Comparison of ENCODE assay signal across 1 cellular context in the genomic region with DNA sequence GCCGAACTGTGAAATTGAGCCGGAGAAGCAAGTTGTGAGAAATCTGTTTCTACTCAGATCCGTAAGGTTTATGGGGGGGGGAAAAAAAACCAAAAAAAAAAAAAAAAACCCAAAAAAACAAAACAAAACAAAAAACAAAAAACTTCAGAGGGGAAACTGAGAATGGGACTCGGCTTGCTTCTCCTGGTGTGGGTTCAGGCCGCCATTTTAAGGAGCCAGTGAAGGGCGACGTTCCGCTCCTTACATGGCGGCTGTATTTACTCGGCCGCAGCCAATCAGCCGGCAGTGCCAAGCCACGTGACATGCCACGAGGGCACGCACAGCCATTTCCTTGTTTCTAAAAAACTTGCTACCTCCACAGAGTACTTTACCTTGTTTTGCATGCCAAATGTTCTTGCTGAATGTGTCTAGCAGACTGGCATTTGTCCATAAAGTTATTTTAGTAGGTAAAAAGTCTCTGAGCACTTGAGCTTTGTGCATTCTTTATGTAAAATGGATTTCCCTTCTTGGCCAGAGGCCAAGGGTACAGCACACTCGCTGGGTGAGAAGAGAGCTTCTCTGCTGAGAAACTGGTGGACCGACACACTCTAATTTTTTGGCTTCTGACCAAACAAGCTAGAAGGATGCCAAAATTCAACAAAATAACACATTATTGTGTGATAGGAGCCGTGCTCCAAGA.
TF ChIP-seq lines count a peak whose summit lies in the region.

No MANE protein-coding gene starts in this region.

TF ChIP-seq in HepG2, 621 proteins besides CTCF, POLR2A, EP300 and RAD21 (continued from another document and continues in another):
- TF ChIP-seq, protein P1, sequence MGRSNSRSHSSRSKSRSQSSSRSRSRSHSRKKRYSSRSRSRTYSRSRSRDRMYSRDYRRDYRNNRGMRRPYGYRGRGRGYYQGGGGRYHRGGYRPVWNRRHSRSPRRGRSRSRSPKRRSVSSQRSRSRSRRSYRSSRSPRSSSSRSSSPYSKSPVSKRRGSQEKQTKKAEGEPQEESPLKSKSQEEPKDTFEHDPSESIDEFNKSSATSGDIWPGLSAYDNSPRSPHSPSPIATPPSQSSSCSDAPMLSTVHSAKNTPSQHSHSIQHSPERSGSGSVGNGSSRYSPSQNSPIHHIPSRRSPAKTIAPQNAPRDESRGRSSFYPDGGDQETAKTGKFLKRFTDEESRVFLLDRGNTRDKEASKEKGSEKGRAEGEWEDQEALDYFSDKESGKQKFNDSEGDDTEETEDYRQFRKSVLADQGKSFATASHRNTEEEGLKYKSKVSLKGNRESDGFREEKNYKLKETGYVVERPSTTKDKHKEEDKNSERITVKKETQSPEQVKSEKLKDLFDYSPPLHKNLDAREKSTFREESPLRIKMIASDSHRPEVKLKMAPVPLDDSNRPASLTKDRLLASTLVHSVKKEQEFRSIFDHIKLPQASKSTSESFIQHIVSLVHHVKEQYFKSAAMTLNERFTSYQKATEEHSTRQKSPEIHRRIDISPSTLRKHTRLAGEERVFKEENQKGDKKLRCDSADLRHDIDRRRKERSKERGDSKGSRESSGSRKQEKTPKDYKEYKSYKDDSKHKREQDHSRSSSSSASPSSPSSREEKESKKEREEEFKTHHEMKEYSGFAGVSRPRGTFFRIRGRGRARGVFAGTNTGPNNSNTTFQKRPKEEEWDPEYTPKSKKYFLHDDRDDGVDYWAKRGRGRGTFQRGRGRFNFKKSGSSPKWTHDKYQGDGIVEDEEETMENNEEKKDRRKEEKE (IDR thresholded peaks at IDR 0.05), result no peak
- TF ChIP-seq MBNL3 (CRISPR knock-in tag; conservative IDR thresholded peaks at IDR 0.05) (no peak), ZNF430 (CRISPR knock-in tag; IDR thresholded peaks at IDR 0.05) (no peak), HMG20B (CRISPR knock-in tag; conservative IDR thresholded peaks at IDR 0.05) (no peak), ZNF607 (CRISPR knock-in tag; IDR thresholded peaks at IDR 0.05; ENCODE audit: borderline replicate concordance) (0 out of 2 replicates have a peak, but pooled peaks have one; percentile 23), ZNF33B (CRISPR knock-in tag; IDR thresholded peaks at IDR 0.05) (no peak), ZNF609 (CRISPR knock-in tag; IDR thresholded peaks at IDR 0.05; ENCODE audit: borderline replicate concordance) (no peak), ZFP91 (CRISPR knock-in tag; IDR thresholded peaks at IDR 0.05; ENCODE audit: borderline replicate concordance) (0 out of 2 replicates have a peak, but pooled peaks have one; percentile 30), ATF1 (CRISPR knock-in tag; IDR thresholded peaks at IDR 0.05) (peak; percentile 48; the same call in 1 of the 2 replicates), ZKSCAN5 (CRISPR knock-in tag; IDR thresholded peaks at IDR 0.05) (no peak), ZMYM4 (CRISPR knock-in tag; IDR thresholded peaks at IDR 0.05) (peak; percentile 86), NPAS2 (CRISPR knock-in tag; IDR thresholded peaks at IDR 0.05; ENCODE audit: borderline replicate concordance) (no peak), MYNN (CRISPR knock-in tag; IDR thresholded peaks at IDR 0.05; ENCODE audit: low read depth) (no peak; the same call in 1 of the 2 replicates), NR2C2 (CRISPR knock-in tag; IDR thresholded peaks at IDR 0.05; ENCODE audit: borderline replicate concordance) (no peak), ZNF382 (CRISPR knock-in tag; IDR thresholded peaks at IDR 0.05; ENCODE audit: borderline replicate concordance) (no peak), ZNF224 (CRISPR knock-in tag; IDR thresholded peaks at IDR 0.05) (no peak), FOXA3 (CRISPR knock-in tag; IDR thresholded peaks at IDR 0.05) (peak; percentile 62), NFYB (CRISPR knock-in tag; IDR thresholded peaks at IDR 0.05) (peak; percentile 97), MXI1 (IDR thresholded peaks at IDR 0.05; ENCODE audit: borderline replicate concordance, low read depth, low read length) (0 out of 3 replicates have a peak, but pooled peaks have one; percentile 36), POGZ (CRISPR knock-in tag; IDR thresholded peaks at IDR 0.05) (peak; percentile 98), ZNF136 (CRISPR knock-in tag; IDR thresholded peaks at IDR 0.05; ENCODE audit: low read depth) (no peak; the same call in 1 of the 2 replicates), HMG20A (CRISPR knock-in tag; IDR thresholded peaks at IDR 0.05; ENCODE audit: borderline replicate concordance) (no peak), U2AF1 (optimal IDR thresholded peaks at IDR 0.05; ENCODE audit: low read depth, low read length) (no peak)
- TF ChIP-seq, protein P2, sequence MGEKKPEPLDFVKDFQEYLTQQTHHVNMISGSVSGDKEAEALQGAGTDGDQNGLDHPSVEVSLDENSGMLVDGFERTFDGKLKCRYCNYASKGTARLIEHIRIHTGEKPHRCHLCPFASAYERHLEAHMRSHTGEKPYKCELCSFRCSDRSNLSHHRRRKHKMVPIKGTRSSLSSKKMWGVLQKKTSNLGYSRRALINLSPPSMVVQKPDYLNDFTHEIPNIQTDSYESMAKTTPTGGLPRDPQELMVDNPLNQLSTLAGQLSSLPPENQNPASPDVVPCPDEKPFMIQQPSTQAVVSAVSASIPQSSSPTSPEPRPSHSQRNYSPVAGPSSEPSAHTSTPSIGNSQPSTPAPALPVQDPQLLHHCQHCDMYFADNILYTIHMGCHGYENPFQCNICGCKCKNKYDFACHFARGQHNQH (CRISPR knock-in tag; IDR thresholded peaks at IDR 0.05), result no peak
- TF ChIP-seq, protein P3, sequence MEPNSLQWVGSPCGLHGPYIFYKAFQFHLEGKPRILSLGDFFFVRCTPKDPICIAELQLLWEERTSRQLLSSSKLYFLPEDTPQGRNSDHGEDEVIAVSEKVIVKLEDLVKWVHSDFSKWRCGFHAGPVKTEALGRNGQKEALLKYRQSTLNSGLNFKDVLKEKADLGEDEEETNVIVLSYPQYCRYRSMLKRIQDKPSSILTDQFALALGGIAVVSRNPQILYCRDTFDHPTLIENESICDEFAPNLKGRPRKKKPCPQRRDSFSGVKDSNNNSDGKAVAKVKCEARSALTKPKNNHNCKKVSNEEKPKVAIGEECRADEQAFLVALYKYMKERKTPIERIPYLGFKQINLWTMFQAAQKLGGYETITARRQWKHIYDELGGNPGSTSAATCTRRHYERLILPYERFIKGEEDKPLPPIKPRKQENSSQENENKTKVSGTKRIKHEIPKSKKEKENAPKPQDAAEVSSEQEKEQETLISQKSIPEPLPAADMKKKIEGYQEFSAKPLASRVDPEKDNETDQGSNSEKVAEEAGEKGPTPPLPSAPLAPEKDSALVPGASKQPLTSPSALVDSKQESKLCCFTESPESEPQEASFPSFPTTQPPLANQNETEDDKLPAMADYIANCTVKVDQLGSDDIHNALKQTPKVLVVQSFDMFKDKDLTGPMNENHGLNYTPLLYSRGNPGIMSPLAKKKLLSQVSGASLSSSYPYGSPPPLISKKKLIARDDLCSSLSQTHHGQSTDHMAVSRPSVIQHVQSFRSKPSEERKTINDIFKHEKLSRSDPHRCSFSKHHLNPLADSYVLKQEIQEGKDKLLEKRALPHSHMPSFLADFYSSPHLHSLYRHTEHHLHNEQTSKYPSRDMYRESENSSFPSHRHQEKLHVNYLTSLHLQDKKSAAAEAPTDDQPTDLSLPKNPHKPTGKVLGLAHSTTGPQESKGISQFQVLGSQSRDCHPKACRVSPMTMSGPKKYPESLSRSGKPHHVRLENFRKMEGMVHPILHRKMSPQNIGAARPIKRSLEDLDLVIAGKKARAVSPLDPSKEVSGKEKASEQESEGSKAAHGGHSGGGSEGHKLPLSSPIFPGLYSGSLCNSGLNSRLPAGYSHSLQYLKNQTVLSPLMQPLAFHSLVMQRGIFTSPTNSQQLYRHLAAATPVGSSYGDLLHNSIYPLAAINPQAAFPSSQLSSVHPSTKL (CRISPR knock-in tag; IDR thresholded peaks at IDR 0.05), result no peak
- TF ChIP-seq, protein P4, sequence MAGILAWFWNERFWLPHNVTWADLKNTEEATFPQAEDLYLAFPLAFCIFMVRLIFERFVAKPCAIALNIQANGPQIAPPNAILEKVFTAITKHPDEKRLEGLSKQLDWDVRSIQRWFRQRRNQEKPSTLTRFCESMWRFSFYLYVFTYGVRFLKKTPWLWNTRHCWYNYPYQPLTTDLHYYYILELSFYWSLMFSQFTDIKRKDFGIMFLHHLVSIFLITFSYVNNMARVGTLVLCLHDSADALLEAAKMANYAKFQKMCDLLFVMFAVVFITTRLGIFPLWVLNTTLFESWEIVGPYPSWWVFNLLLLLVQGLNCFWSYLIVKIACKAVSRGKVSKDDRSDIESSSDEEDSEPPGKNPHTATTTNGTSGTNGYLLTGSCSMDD (CRISPR knock-in tag; IDR thresholded peaks at IDR 0.05), result no peak
- TF ChIP-seq, protein P5, sequence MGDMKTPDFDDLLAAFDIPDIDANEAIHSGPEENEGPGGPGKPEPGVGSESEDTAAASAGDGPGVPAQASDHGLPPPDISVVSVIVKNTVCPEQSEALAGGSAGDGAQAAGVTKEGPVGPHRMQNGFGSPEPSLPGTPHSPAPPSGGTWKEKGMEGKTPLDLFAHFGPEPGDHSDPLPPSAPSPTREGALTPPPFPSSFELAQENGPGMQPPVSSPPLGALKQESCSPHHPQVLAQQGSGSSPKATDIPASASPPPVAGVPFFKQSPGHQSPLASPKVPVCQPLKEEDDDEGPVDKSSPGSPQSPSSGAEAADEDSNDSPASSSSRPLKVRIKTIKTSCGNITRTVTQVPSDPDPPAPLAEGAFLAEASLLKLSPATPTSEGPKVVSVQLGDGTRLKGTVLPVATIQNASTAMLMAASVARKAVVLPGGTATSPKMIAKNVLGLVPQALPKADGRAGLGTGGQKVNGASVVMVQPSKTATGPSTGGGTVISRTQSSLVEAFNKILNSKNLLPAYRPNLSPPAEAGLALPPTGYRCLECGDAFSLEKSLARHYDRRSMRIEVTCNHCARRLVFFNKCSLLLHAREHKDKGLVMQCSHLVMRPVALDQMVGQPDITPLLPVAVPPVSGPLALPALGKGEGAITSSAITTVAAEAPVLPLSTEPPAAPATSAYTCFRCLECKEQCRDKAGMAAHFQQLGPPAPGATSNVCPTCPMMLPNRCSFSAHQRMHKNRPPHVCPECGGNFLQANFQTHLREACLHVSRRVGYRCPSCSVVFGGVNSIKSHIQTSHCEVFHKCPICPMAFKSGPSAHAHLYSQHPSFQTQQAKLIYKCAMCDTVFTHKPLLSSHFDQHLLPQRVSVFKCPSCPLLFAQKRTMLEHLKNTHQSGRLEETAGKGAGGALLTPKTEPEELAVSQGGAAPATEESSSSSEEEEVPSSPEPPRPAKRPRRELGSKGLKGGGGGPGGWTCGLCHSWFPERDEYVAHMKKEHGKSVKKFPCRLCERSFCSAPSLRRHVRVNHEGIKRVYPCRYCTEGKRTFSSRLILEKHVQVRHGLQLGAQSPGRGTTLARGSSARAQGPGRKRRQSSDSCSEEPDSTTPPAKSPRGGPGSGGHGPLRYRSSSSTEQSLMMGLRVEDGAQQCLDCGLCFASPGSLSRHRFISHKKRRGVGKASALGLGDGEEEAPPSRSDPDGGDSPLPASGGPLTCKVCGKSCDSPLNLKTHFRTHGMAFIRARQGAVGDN (CRISPR knock-in tag; IDR thresholded peaks at IDR 0.05), result peak; percentile 84
- TF ChIP-seq, protein P6, sequence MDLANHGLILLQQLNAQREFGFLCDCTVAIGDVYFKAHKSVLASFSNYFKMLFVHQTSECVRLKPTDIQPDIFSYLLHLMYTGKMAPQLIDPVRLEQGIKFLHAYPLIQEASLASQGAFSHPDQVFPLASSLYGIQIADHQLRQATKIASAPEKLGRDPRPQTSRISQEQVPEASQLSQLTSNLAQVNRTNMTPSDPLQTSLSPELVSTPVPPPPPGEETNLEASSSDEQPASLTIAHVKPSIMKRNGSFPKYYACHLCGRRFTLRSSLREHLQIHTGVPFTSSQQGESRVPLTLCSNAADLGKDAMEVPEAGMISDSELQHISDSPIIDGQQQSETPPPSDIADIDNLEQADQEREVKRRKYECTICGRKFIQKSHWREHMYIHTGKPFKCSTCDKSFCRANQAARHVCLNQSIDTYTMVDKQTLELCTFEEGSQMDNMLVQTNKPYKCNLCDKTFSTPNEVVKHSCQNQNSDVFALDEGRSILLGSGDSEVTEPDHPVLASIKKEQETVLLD (CRISPR knock-in tag; IDR thresholded peaks at IDR 0.05; ENCODE audit: low read depth), result no peak
